In the genomic region with DNA sequence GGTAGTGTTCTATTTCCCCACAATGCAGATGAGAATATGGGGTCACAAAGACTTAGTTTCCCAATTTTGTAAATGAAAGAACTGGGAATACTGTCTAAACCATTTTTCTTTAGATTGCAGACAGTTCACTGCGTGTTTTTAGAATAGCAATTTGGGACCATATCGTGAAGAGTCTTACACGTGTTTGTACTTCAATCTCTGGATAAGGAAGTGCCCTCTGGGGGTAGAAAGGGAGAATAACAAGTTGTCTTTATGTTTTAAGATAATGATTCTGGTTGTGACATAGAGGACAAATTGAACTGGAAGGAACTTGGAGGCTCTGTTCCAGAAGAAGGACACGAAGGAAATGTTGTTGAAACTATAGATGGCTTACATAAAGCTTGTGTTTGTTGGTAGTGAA, we compare ENCODE assay signal across 9 cellular contexts.
DNase-seq lines count a peak whose midpoint lies in the region; ATAC-seq and TF ChIP-seq lines count a peak whose summit lies in the region.
"Had no signal": no experiment of that assay in that cellular context is flagged by ENCODE, and none has a peak within 500 bp of the region (broad histone marks: within the 10 kb centered on the region; RNA-seq: fewer than 3 reads in every experiment).

No MANE protein-coding gene starts in this region.

- peaks cover 2% of the 10 kb centered on the region for H3K27me3 Mint-ChIP-seq in activated naive CD8-positive, alpha-beta T cell treated with anti-CD3 and anti-CD28 coated beads, Interleukin-2, amount 50 U/mL, for 24 hours

- H3K4me3 Mint-ChIP-seq in activated naive CD8-positive, alpha-beta T cell treated with anti-CD3 and anti-CD28 coated beads, Interleukin-2, amount 50 U/mL, for 24 hours, result no peak overlapping the region

- no peaks in the 10 kb centered on the region for H3K4me1 Mint-ChIP-seq in activated naive CD8-positive, alpha-beta T cell treated with anti-CD3 and anti-CD28 coated beads, Interleukin-2, amount 50 U/mL, for 24 hours

- DNase-seq in CD1c-positive myeloid dendritic cell (ENCODE audit: extremely low spot score) (peak; percentile 3), RWPE1 (ENCODE audit: low spot score) (peak; percentile 0), inferior parietal cortex (ENCODE audit: extremely low spot score) (peak; percentile 35), amygdala (lab: John Stamatoyannopoulos, UW) (no peak), sciatic nerve (ENCODE audit: low spot score) (no peak)
- DNase-seq in stimulated activated naive CD4-positive, alpha-beta T cell treated with Interleukin-2 at 50 U/mL for 16 hours (lab: John Stamatoyannopoulos, UW), result no peak
- no peak for DNase-seq in activated naive CD8-positive, alpha-beta T cell treated with anti-CD3 and anti-CD28 coated beads, Interleukin-2, amount 50 U/mL, for 24 hours

- intact Hi-C loops in sciatic nerve (cut with DNase I), result no loop called here

- H3K27ac Mint-ChIP-seq in activated naive CD8-positive, alpha-beta T cell treated with anti-CD3 and anti-CD28 coated beads, Interleukin-2, amount 50 U/mL, for 24 hours, result no peak overlapping the region

- peak; percentile 53 for ATAC-seq in HG03103 (IDR thresholded peaks at IDR 0.05; ENCODE audit: low read depth, unreplicated experiment)
- no peak for ATAC-seq in sciatic nerve
- ATAC-seq in activated naive CD8-positive, alpha-beta T cell treated with anti-CD3 and anti-CD28 coated beads, Interleukin-2, amount 50 U/mL, for 24 hours, result no peak

- no peak overlapping the region for H3K27ac ChIP-seq in RWPE1
- H3K27ac ChIP-seq: prostate gland had no signal

- CTCF ChIA-PET in RWPE1 (lab: Yijun Ruan, JAX), result interaction anchor here (0.7 kb wide), 1 partner anchor 356 kb away, joined by 3 read pairs; no protein-coding TSS in a partner anchor

- POLR2A ChIA-PET in RWPE1 (lab: Yijun Ruan, JAX; ENCODE audit: low non-redundant PET), result no interaction called here

- no peaks in the 10 kb centered on the region for H3K9me3 Mint-ChIP-seq in activated naive CD8-positive, alpha-beta T cell treated with anti-CD3 and anti-CD28 coated beads, Interleukin-2, amount 50 U/mL, for 24 hours

- peak; percentile 61 for TF ChIP-seq CTCF in RWPE1 (conservative IDR thresholded peaks at IDR 0.05; ENCODE audit: low read depth)

- no peaks in the 10 kb centered on the region for H3K36me3 Mint-ChIP-seq in activated naive CD8-positive, alpha-beta T cell treated with anti-CD3 and anti-CD28 coated beads, Interleukin-2, amount 50 U/mL, for 24 hours (ENCODE audit: low read depth)

Comparison
In these comparisons a context has a peak if more than half of its experiments do, and no peak if none do; other contexts are left out.
1. DNase-seq: peak in CD1c-positive myeloid dendritic cell (single experiment), RWPE1 (single experiment) and inferior parietal cortex (single experiment); none in amygdala (0 of 56), sciatic nerve (single experiment), stimulated activated naive CD4-positive, alpha-beta T cell treated with Interleukin-2 at 50 U/mL for 16 hours (single experiment) and activated naive CD8-positive, alpha-beta T cell treated with anti-CD3 and anti-CD28 coated beads, Interleukin-2, amount 50 U/mL, for 24 hours (single experiment).